26 cellular contexts compared by ENCODE assay signal in genomic region chr2:178927173-178927572, GRCh38.
A peak's percentile ranks its signal among the peaks of the same experiment; 100 is the strongest.
DNase-seq lines count a peak whose midpoint lies in the region; ATAC-seq and TF ChIP-seq lines count a peak whose summit lies in the region.
"Had no signal": no experiment of that assay in that cellular context is flagged by ENCODE, and none has a peak within 500 bp of the region (broad histone marks: within the 10 kb centered on the region; RNA-seq: fewer than 3 reads in every experiment).

No MANE protein-coding gene starts in this region.

- no peaks in the 10 kb centered on the region for H3K36me3 ChIP-seq in SK-N-SH (replicated peaks in 1 of 2; ENCODE audit: control insufficient read depth in 1 of 2, insufficient read depth in 2 of 2, low read length in 1 of 2)
- H3K36me3 ChIP-seq: brain microvascular endothelial cell, right atrium auricular region had no signal

- no peaks in the 10 kb centered on the region for H3K79me2 ChIP-seq in SK-N-SH (ENCODE audit: insufficient read depth)

- intact Hi-C loops in dendritic cell treated with granulocyte-macrophage colony-stimulating factor and Interleukin-4, amounts not matched to agents 40 ng/mL and 50 ng/mL, for 4 days (cut with micrococcal nuclease) = no loop called here

- H3K4me1 Mint-ChIP-seq in dendritic cell treated with granulocyte-macrophage colony-stimulating factor and Interleukin-4, amounts not matched to agents 40 ng/mL and 50 ng/mL, for 4 days (ENCODE audit: low read depth) = peaks cover 6% of the 10 kb centered on the region
- H3K4me1 Mint-ChIP-seq: activated CD4-positive, alpha-beta memory T cell treated with anti-CD3 and anti-CD28 coated beads, Interleukin-2, amount 10 ng/mL, durations not matched to agents 7 days and 5 days; activated naive CD4-positive, alpha-beta T cell treated with anti-CD3 and anti-CD28 coated beads, Interleukin-2, amount 50 U/mL, for 24 hours had no signal

- no peaks in the 10 kb centered on the region for H3K27me3 Mint-ChIP-seq in dendritic cell treated with granulocyte-macrophage colony-stimulating factor and Interleukin-4, amounts not matched to agents 40 ng/mL and 50 ng/mL, for 4 days
- H3K27me3 Mint-ChIP-seq: activated naive CD4-positive, alpha-beta T cell treated with anti-CD3 and anti-CD28 coated beads, Interleukin-2, amount 50 U/mL, for 24 hours had no signal

- no peaks in the 10 kb centered on the region for H3F3A ChIP-seq in SK-N-SH (replicated peaks; ENCODE audit: insufficient read depth)

- H3K9me3 Mint-ChIP-seq in dendritic cell treated with granulocyte-macrophage colony-stimulating factor and Interleukin-4, amounts not matched to agents 40 ng/mL and 50 ng/mL, for 4 days = no peaks in the 10 kb centered on the region
- H3K9me3 Mint-ChIP-seq: activated CD4-positive, alpha-beta memory T cell treated with anti-CD3 and anti-CD28 coated beads, Interleukin-2, amount 10 ng/mL, durations not matched to agents 7 days and 5 days; activated T-cell treated with anti-CD3 and anti-CD28 coated beads, Interleukin-2, amount 50 U/mL, for 4 hours had no signal

- 56% methylated on average over 7 of the region's 7 CpGs for WGBS in SK-N-SH (ENCODE audit: low lambda C conversion rate)

- TF ChIP-seq CTCF in SK-N-SH (IDR thresholded peaks at IDR 0.05) = no peak

- no peak overlapping the region for H3K27ac ChIP-seq in SK-N-SH (ENCODE audit: low read depth in 2 of 2, low read length in 1 of 2)
- H3K27ac ChIP-seq: 22Rv1, brain microvascular endothelial cell, epithelial cell of prostate, right atrium auricular region, VCaP had no signal

- no peak overlapping the region for H3K4me2 ChIP-seq in SK-N-SH

- H3K27me3 ChIP-seq in SK-N-SH (ENCODE audit: insufficient read depth) = no peaks in the 10 kb centered on the region
- H3K27me3 ChIP-seq: brain microvascular endothelial cell, right atrium auricular region had no signal

- no peak overlapping the region for H3K4me3 Mint-ChIP-seq in dendritic cell treated with granulocyte-macrophage colony-stimulating factor and Interleukin-4, amounts not matched to agents 40 ng/mL and 50 ng/mL, for 4 days
- H3K4me3 Mint-ChIP-seq: activated CD4-positive, alpha-beta memory T cell treated with anti-CD3 and anti-CD28 coated beads, Interleukin-2, amount 10 ng/mL, durations not matched to agents 7 days and 5 days; activated naive CD4-positive, alpha-beta T cell treated with anti-CD3 and anti-CD28 coated beads, Interleukin-2, amount 50 U/mL, for 24 hours; activated T-cell treated with anti-CD3 and anti-CD28 coated beads, Interleukin-2, amount 50 U/mL, for 4 hours had no signal

- H3K27ac Mint-ChIP-seq in dendritic cell treated with granulocyte-macrophage colony-stimulating factor and Interleukin-4, amounts not matched to agents 40 ng/mL and 50 ng/mL, for 4 days = peak overlapping the region; percentile 16
- H3K27ac Mint-ChIP-seq: activated CD4-positive, alpha-beta memory T cell treated with anti-CD3 and anti-CD28 coated beads, Interleukin-2, amount 10 ng/mL, durations not matched to agents 7 days and 5 days had no signal

- POLR2A ChIA-PET in SK-N-SH (lab: Yijun Ruan, JAX) = no interaction called here

- H3K9me2 ChIP-seq in SK-N-SH = no peaks in the 10 kb centered on the region

- CTCF ChIA-PET in SK-N-SH (lab: Yijun Ruan, JAX) = interaction anchor here (1.0 to 2.5 kb wide), 8 partner anchors 11 to 226 kb away, joined by 3 to 16 read pairs (median 4); no protein-coding TSS in a partner anchor

- no peaks in the 10 kb centered on the region; the same call in 1 of the 2 replicates for H3K9me3 ChIP-seq in SK-N-SH

- ATAC-seq in SK-N-SH treated with all-trans-retinoic acid at 6 μM for 48 hours (no peak), GM21390 (IDR thresholded peaks at IDR 0.05; ENCODE audit: unreplicated experiment) (peak; percentile 64), HG03342 (IDR thresholded peaks at IDR 0.05; ENCODE audit: unreplicated experiment) (peak; percentile 66), HG02852 (IDR thresholded peaks at IDR 0.05; ENCODE audit: unreplicated experiment) (no peak)
- ATAC-seq: activated T-cell treated with anti-CD3 and anti-CD28 coated beads, Interleukin-2, amount 50 U/mL, for 4 hours; left colon; stimulated activated naive CD8-positive, alpha-beta T cell treated with anti-CD3 and anti-CD28 coated beads, Interleukin-15, Interleukin-2, amounts not matched to agents 100 U/mL and 50 U/mL, for 24 hours had no signal

- no peaks in the 10 kb centered on the region for H3K4me1 ChIP-seq in SK-N-SH (ENCODE audit: control insufficient read depth in 1 of 2, insufficient read depth in 2 of 2, low read depth in 1 of 2, low read length in 1 of 2)

- no peaks in the 10 kb centered on the region for H4K20me1 ChIP-seq in SK-N-SH (ENCODE audit: insufficient read depth)

- no peaks in the 10 kb centered on the region for H3K36me3 Mint-ChIP-seq in dendritic cell treated with granulocyte-macrophage colony-stimulating factor and Interleukin-4, amounts not matched to agents 40 ng/mL and 50 ng/mL, for 4 days (ENCODE audit: low read depth)

- no peak overlapping the region for H3K4me3 ChIP-seq in SK-N-SH (ENCODE audit: low read depth in 2 of 2, low read length in 1 of 2)
- H3K4me3 ChIP-seq: right atrium auricular region had no signal

- H3K9ac ChIP-seq in SK-N-SH = no peak overlapping the region

- H2AFZ ChIP-seq in SK-N-SH (ENCODE audit: low read depth) = peak overlapping the region; percentile 39; the same call in 1 of the 2 replicates

- TF ChIP-seq RAD21 in SK-N-SH (IDR thresholded peaks at IDR 0.05; ENCODE audit: low read length) = no peak

- no peak for TF ChIP-seq EP300 in SK-N-SH (IDR thresholded peaks at IDR 0.05; ENCODE audit: borderline replicate concordance in 1 of 2, low read depth in 1 of 2, low read length in 1 of 2)

- DNase-seq in SK-N-SH (no peak), hippocampal formation (lab: John Stamatoyannopoulos, UW) (no peak), NCI-H526 (lab: John Stamatoyannopoulos, UW) (no peak)
- DNase-seq: activated CD4-positive, alpha-beta memory T cell treated with anti-CD3 and anti-CD28 coated beads, Interleukin-2, amount 10 ng/mL, durations not matched to agents 7 days and 5 days; activated T-cell treated with anti-CD3 and anti-CD28 coated beads, Interleukin-2, amount 50 U/mL, for 4 hours; brain microvascular endothelial cell; GF-D8; KG1; left colon; NCI-H1048; NCI-H82; RPMI8226; stimulated activated CD4-positive, alpha-beta T cell treated with anti-CD3 and anti-CD28 coated beads, Interleukin-15, amount 100 ng/mL, for 24 hours; stimulated activated naive CD8-positive, alpha-beta T cell treated with anti-CD3 and anti-CD28 coated beads, Interleukin-15, Interleukin-2, amounts not matched to agents 100 U/mL and 50 U/mL, for 24 hours; SW 1271; trophoblast cell had no signal

TF ChIP-seq in SK-N-SH, 30 proteins besides CTCF, POLR2A, EP300 and RAD21:
- TF ChIP-seq MAX (IDR thresholded peaks at IDR 0.05; ENCODE audit: low read depth) = no peak
- no peak for TF ChIP-seq NRF1 (IDR thresholded peaks at IDR 0.05; ENCODE audit: low read depth, low read length)
- TF ChIP-seq MEF2A (IDR thresholded peaks at IDR 0.05; ENCODE audit: borderline replicate concordance, low read depth) = no peak
- TF ChIP-seq FOXM1 (IDR thresholded peaks at IDR 0.05; ENCODE audit: low read depth) = no peak
- TF ChIP-seq TEAD4 (IDR thresholded peaks at IDR 0.05; ENCODE audit: borderline replicate concordance, insufficient read depth) = no peak
- TF ChIP-seq RCOR1 (IDR thresholded peaks at IDR 0.05; ENCODE audit: low read length) = no peak

TF ChIP-seq in SK-N-SH treated with all-trans-retinoic acid at 6 μM for 48 hours, 23 proteins besides CTCF, POLR2A, EP300 and RAD21 (continues in another document):
- TF ChIP-seq ARNTL (CRISPR knock-in tag; IDR thresholded peaks at IDR 0.05; ENCODE audit: borderline replicate concordance, low read depth) (no peak), CREB5 (CRISPR knock-in tag; IDR thresholded peaks at IDR 0.05; ENCODE audit: low read depth) (no peak), ZNF70 (CRISPR knock-in tag; IDR thresholded peaks at IDR 0.05) (no peak), TSHZ2 (CRISPR knock-in tag; IDR thresholded peaks at IDR 0.05) (no peak), CSDC2 (CRISPR knock-in tag; IDR thresholded peaks at IDR 0.05) (no peak), ZNF8 (CRISPR knock-in tag; IDR thresholded peaks at IDR 0.05) (no peak), GLIS3 (CRISPR knock-in tag; IDR thresholded peaks at IDR 0.05) (no peak), TOX (CRISPR knock-in tag; IDR thresholded peaks at IDR 0.05; ENCODE audit: borderline replicate concordance) (no peak), OSR1 (CRISPR knock-in tag; IDR thresholded peaks at IDR 0.05) (no peak), SNAI2 (CRISPR knock-in tag; IDR thresholded peaks at IDR 0.05) (no peak)

Comparison
In these comparisons a context has a peak if more than half of its experiments do, and no peak if none do; other contexts are left out.
1. ATAC-seq: peak in GM21390 (single experiment) and HG03342 (single experiment); none in SK-N-SH treated with all-trans-retinoic acid at 6 μM for 48 hours (single experiment) and HG02852 (single experiment).